ENCODE assay signal across 15 cellular contexts in the genomic region with DNA sequence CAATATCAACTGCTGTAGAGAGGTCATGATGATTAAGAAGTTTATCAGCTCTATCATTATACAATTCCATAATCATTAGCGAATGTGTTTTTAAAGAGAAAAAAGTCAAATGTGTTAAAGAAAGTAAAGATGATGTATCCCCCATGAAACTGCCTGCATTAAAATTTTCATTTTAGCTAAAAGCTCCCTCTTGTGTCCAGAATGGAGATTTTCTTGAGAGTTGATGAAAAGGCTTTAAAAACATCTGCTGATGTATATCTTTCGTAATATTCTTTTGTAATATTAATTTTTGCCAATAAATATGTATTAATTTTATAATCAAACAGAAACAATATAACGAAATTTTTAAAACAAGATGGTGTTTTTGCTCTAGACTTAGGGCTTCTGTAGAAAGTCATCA. TPM values are rescaled to one million over a fixed set of nuclear protein-coding genes. Genes with fewer than 3 reads are reported as not detected.
DNase-seq lines count a peak whose midpoint lies in the region; ATAC-seq, FAIRE-seq and TF ChIP-seq lines count a peak whose summit lies in the region.
"Had no signal": no experiment of that assay in that cellular context is flagged by ENCODE, and none has a peak within 500 bp of the region (broad histone marks: within the 10 kb centered on the region; RNA-seq: fewer than 3 reads in every experiment).

No MANE protein-coding gene starts in this region.

- H3K27me3 ChIP-seq in BJ (ENCODE audit: control insufficient read depth, insufficient read depth, low read length), result no peaks in the 10 kb centered on the region

- 0 out of 2 replicates have a peak, but pooled peaks have one; percentile 4 for TF ChIP-seq CTCF in BJ (IDR thresholded peaks at IDR 0.05; ENCODE audit: insufficient read depth, low read depth, low read length)

- DNase-seq in BJ (ENCODE audit: low read depth), result no peak
- no peak for DNase-seq in GM18507 (ENCODE audit: extremely low spot score, insufficient read length, low read depth)
- DNase-seq in RCC 7860 (ENCODE audit: low spot score), result no peak
- DNase-seq in frontal cortex (ENCODE audit: low spot score in 2 of 2), result no peak
- no peak for DNase-seq in LoVo (ENCODE audit: low spot score)
- DNase-seq in NCI-H510A treated with DMSO at 0.1 percent for 48 hours (lab: John Stamatoyannopoulos, UW), result no peak
- DNase-seq in T-helper 2 cell, result no peak
- DNase-seq: activated CD4-positive, alpha-beta T cell treated with anti-CD3 and anti-CD28 coated beads, Interleukin-2, amount 10 ng/mL, durations not matched to agents 7 days and 5 days; activated naive CD4-positive, alpha-beta T cell treated with anti-CD3 and anti-CD28 coated beads, Interleukin-2, amount 10 ng/mL, durations not matched to agents 7 days and 5 days; NCI-H1930; SIG-M5; stimulated activated CD4-positive, alpha-beta T cell treated with anti-CD3 and anti-CD28 coated beads, Interleukin-12 subunit alpha, Interleukin-12 subunit beta, amount 100 ng/mL, for 4 hours had no signal

- H3K4me3 ChIP-seq in BJ (ENCODE audit: low read depth, low read length), result no peak overlapping the region
- H3K4me3 ChIP-seq: HAP-1 had no signal

- no peaks in the 10 kb centered on the region for H3K36me3 ChIP-seq in BJ (ENCODE audit: control insufficient read depth, insufficient read depth, low read length)
- H3K36me3 ChIP-seq: HAP-1 had no signal

- POLR2A ChIA-PET in BJ (lab: Charles Lee), result no interaction called here

- FAIRE-seq in GM18507 (lab: Jason Lieb, UNC) (peak; percentile 72), RCC 7860 (lab: Jason Lieb, UNC) (peak; percentile 82), frontal cortex (lab: Jason Lieb, UNC) (peak; percentile 68)

- CTCF ChIA-PET in BJ (lab: Yijun Ruan, JAX), result no interaction called here

- no peak for ATAC-seq in HG02623 (IDR thresholded peaks at IDR 0.05; ENCODE audit: unreplicated experiment)

RNA-seq across cellular contexts. Expression of a gene that starts 52.1 kb away (rescaled TPM):
- not detected in 2 replicates for polyA plus RNA-seq in BJ (2011; rRNA removed)
- polyA minus RNA-seq in BJ (2011; rRNA and poly(A)+ RNA removed), result not detected in 2 replicates
- total RNA-seq in frontal cortex, result 0.41 TPM
- total RNA-seq: Daoy had no signal
